Comparison of ENCODE assay signal across 20 cellular contexts in the genomic region with DNA sequence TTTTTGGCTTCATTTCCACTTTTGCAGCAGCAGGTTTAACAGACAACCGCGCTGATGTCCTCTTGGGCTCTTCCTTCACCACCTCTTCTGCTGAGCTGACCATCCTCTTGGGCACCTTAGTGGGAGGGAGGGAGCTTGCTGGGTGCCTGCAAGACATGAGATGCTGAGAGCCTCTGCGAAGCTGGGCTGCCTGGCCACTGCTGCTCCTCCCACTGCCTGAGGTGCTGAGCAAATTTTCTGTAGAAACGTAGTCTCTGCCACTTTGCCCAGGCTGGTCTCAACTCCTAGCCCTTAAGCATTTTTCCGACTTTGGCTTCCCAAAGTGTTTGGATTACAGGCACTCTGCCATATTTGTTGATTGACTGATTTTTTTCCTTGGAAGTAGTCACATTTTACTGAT.
DNase-seq lines count a peak whose midpoint lies in the region; ATAC-seq, FAIRE-seq and TF ChIP-seq lines count a peak whose summit lies in the region.
"Had no signal": no experiment of that assay in that cellular context is flagged by ENCODE, and none has a peak within 500 bp of the region (broad histone marks: within the 10 kb centered on the region; RNA-seq: fewer than 3 reads in every experiment).

No MANE protein-coding gene starts in this region.

- H3K18ac ChIP-seq in H1 (ENCODE audit: extremely low read depth, low read length) = no peak overlapping the region

- no peak overlapping the region for H3K4me3 ChIP-seq in OCI-LY1 (ENCODE audit: low read depth, low read length, poor library complexity, severe bottlenecking)
- no peak overlapping the region for H3K4me3 ChIP-seq in H1 (ENCODE audit: extremely low read depth in 1 of 4, insufficient read depth in 2 of 4, low read depth in 3 of 4, low read length in 4 of 4)
- H3K4me3 ChIP-seq in kidney (ENCODE audit: low read length in 2 of 2) = no peak overlapping the region
- no peak overlapping the region for H3K4me3 ChIP-seq in lower leg skin (ENCODE audit: low read depth, poor library complexity, severe bottlenecking)
- H3K4me3 ChIP-seq: BLaER1, GM12878, GM23338 had no signal

- H4K5ac ChIP-seq in H1 (ENCODE audit: insufficient read length, low read depth, low read length) = no peak overlapping the region

- H3K9ac ChIP-seq in OCI-LY1 (ENCODE audit: low read length) (no peak overlapping the region), H1 (replicated peaks in 1 of 4; ENCODE audit: extremely low read depth in 1 of 4, low read depth in 3 of 4, low read length in 3 of 4) (no peak overlapping the region), kidney (ENCODE audit: low read length in 2 of 2) (no peak overlapping the region)
- H3K9ac ChIP-seq: BLaER1 had no signal

- intact Hi-C loops in kidney (cut with DNase I) (no loop called here), lower leg skin (cut with DNase I; ENCODE audit: low total_unique reads) (no loop called here)

- H2AFZ ChIP-seq in OCI-LY1 (ENCODE audit: low read length) (no peak overlapping the region), H1 (ENCODE audit: low read length) (0 out of 2 replicates have a peak overlapping the region, but pooled peaks have one; percentile 8)
- H2AFZ ChIP-seq: GM23338 had no signal

- no peak for TF ChIP-seq POLR2A in H1 (IDR thresholded peaks at IDR 0.05; ENCODE audit: control extremely low read depth in 1 of 2, low read depth in 2 of 2, low read length in 2 of 2)
- TF ChIP-seq POLR2A in lower leg skin (IDR thresholded peaks at IDR 0.05) = no peak

- peaks cover 0 to 9% of the 10 kb centered on the region in 2 donors for H3K9me3 Mint-ChIP-seq in stimulated activated naive B cell treated with anti-CD40 and anti-IgM and Interleukin-4, amounts not matched to agents 10 μg/mL and 1 μg/mL and 100 μg/mL, for 72 hours

- no peaks in the 10 kb centered on the region for H3K4me1 Mint-ChIP-seq in stimulated activated naive B cell treated with anti-CD40 and anti-IgM and Interleukin-4, amounts not matched to agents 10 μg/mL and 1 μg/mL and 100 μg/mL, for 72 hours
- H3K4me1 Mint-ChIP-seq: CD8-positive, alpha-beta memory T cell; GM23338 had no signal

- H3K36me3 Mint-ChIP-seq in stimulated activated naive B cell treated with anti-CD40 and anti-IgM and Interleukin-4, amounts not matched to agents 10 μg/mL and 1 μg/mL and 100 μg/mL, for 72 hours = no peaks in the 10 kb centered on the region
- H3K36me3 Mint-ChIP-seq: CD8-positive, alpha-beta memory T cell had no signal

- H3K36me3 ChIP-seq in OCI-LY1 (ENCODE audit: insufficient read depth, low read length) (no peaks in the 10 kb centered on the region), H1 (ENCODE audit: control insufficient read depth in 2 of 4, insufficient read depth in 4 of 4, low read length in 3 of 4) (no peaks in the 10 kb centered on the region), kidney (ENCODE audit: control insufficient read depth in 1 of 2, insufficient read depth in 2 of 2, low read length in 2 of 2) (no peaks in the 10 kb centered on the region)
- H3K36me3 ChIP-seq: BLaER1 had no signal

- no peak for TF ChIP-seq CTCF in OCI-LY1 (IDR thresholded peaks at IDR 0.05; ENCODE audit: low read length)
- no peak for TF ChIP-seq CTCF in H1 (IDR thresholded peaks at IDR 0.05; ENCODE audit: control extremely low read depth in 1 of 3, insufficient read depth in 1 of 3, low read depth in 1 of 3, low read length in 3 of 3)
- TF ChIP-seq CTCF in kidney (IDR thresholded peaks at IDR 0.05; ENCODE audit: borderline replicate concordance, extremely low read depth, insufficient read depth) = no peak
- no peak for TF ChIP-seq CTCF in lower leg skin (IDR thresholded peaks at IDR 0.05)

- H4K8ac ChIP-seq in H1 (ENCODE audit: extremely low read depth, insufficient read depth, low read length) = no peak overlapping the region

- peak; percentile 25 for DNase-seq in D341Med (ENCODE audit: low spot score)
- no peak for DNase-seq in H1 (ENCODE audit: low read depth in 1 of 2, low spot score in 2 of 2)
- DNase-seq in kidney = peak; percentile 29
- no peak for DNase-seq in lower leg skin (ENCODE audit: low spot score in 2 of 2)
- no peak for DNase-seq in stimulated activated naive B cell treated with anti-CD40 and anti-IgM and Interleukin-4, amounts not matched to agents 10 μg/mL and 1 μg/mL and 100 μg/mL, for 72 hours
- DNase-seq in NCI-H1694 (lab: John Stamatoyannopoulos, UW) = no peak
- DNase-seq: 8988T; AML-193; Caco-2; CD8-positive, alpha-beta memory T cell; HCEC 1CT; HFFc6 had no signal

- CTCF ChIA-PET in H1 (lab: Charles Lee; ENCODE audit: partially characterized antibody) = interaction anchor here (1.2 kb wide), 1 partner anchor 32 kb away, joined by 3 read pairs; no protein-coding TSS in a partner anchor

- H3K4me2 ChIP-seq in OCI-LY1 (ENCODE audit: low read length) (peak overlapping the region; percentile 31; the same call in 1 of the 2 replicates), H1 (ENCODE audit: insufficient read depth in 1 of 2, low read depth in 2 of 2, low read length in 2 of 2) (no peak overlapping the region)
- H3K4me2 ChIP-seq: BLaER1, GM23338 had no signal

- no peaks in the 10 kb centered on the region for H4K20me1 ChIP-seq in OCI-LY1 (ENCODE audit: insufficient read depth, low read length)
- H4K20me1 ChIP-seq in H1 (replicated peaks in 1 of 2; ENCODE audit: control insufficient read depth in 1 of 2, insufficient read depth in 2 of 2, low read length in 2 of 2) = no peaks in the 10 kb centered on the region
- H4K20me1 ChIP-seq: BLaER1 had no signal

- no peak overlapping the region for H3K14ac ChIP-seq in H1 (ENCODE audit: insufficient read length)

- H3K4me1 ChIP-seq in OCI-LY1 (ENCODE audit: insufficient read depth, low read length, severe bottlenecking) (peaks cover 3% of the 10 kb centered on the region), H1 (replicated peaks in 1 of 4; ENCODE audit: control insufficient read depth in 3 of 4, insufficient read depth in 4 of 4, low read length in 3 of 4) (no peaks in the 10 kb centered on the region), kidney (ENCODE audit: control insufficient read depth in 1 of 2, insufficient read depth in 1 of 2, low read depth in 1 of 2, low read length in 2 of 2) (no peaks in the 10 kb centered on the region)
- H3K4me1 ChIP-seq: BLaER1, Caco-2 had no signal

- POLR2A ChIA-PET in H1 (lab: Charles Lee; ENCODE audit: partially characterized antibody) = no interaction called here

- H3K23ac ChIP-seq in H1 (ENCODE audit: insufficient read length) = no peak overlapping the region

- H3K79me1 ChIP-seq in H1 (ENCODE audit: low read depth, low read length) = no peaks in the 10 kb centered on the region

- no peaks in the 10 kb centered on the region for H3K9me2 ChIP-seq in OCI-LY1 (ENCODE audit: low read depth, low read length)

- no peaks in the 10 kb centered on the region for H3K9me3 ChIP-seq in OCI-LY1 (ENCODE audit: low read length)
- H3K9me3 ChIP-seq in H1 (ENCODE audit: insufficient read depth in 2 of 2, low read depth in 1 of 2, low read length in 1 of 2) = no peaks in the 10 kb centered on the region
- H3K9me3 ChIP-seq in kidney (ENCODE audit: control insufficient read depth in 1 of 2, low read length in 2 of 2) = no peaks in the 10 kb centered on the region
- H3K9me3 ChIP-seq: BLaER1, Caco-2 had no signal

- TF ChIP-seq RAD21 in H1 (IDR thresholded peaks at IDR 0.05 in 1 of 2, conservative IDR thresholded peaks at IDR 0.05 in 1 of 2; ENCODE audit: low read depth in 2 of 2, low read length in 2 of 2) = no peak

- H3K27ac ChIP-seq in OCI-LY1 (ENCODE audit: low read depth, low read length, poor library complexity, severe bottlenecking) = no peak overlapping the region
- H3K27ac ChIP-seq in H1 (ENCODE audit: low read depth, low read length) = no peak overlapping the region
- H3K27ac ChIP-seq in kidney (ENCODE audit: low read depth in 2 of 2, low read length in 2 of 2) = no peak overlapping the region
- H3K27ac ChIP-seq: BLaER1 had no signal

- H2BK15ac ChIP-seq in H1 (ENCODE audit: low read length) = no peak overlapping the region

- H2BK12ac ChIP-seq in H1 (ENCODE audit: low read depth, low read length) = no peak overlapping the region

- no peak for ATAC-seq in HG02973 (IDR thresholded peaks at IDR 0.05; ENCODE audit: unreplicated experiment)
- no peak for ATAC-seq in stimulated activated naive B cell treated with anti-CD40 and anti-IgM and Interleukin-4, amounts not matched to agents 10 μg/mL and 1 μg/mL and 100 μg/mL, for 72 hours (replicated peaks)
- ATAC-seq: GM12878, GM23338, HepG2 had no signal

- H3K27me3 Mint-ChIP-seq in stimulated activated naive B cell treated with anti-CD40 and anti-IgM and Interleukin-4, amounts not matched to agents 10 μg/mL and 1 μg/mL and 100 μg/mL, for 72 hours = no peaks in the 10 kb centered on the region
- H3K27me3 Mint-ChIP-seq: CD8-positive, alpha-beta memory T cell had no signal

- no peak overlapping the region for H2BK20ac ChIP-seq in H1 (ENCODE audit: low read length)

- H4K91ac ChIP-seq in H1 (replicated peaks; ENCODE audit: insufficient read length, low read length) = no peak overlapping the region

- no peaks in the 10 kb centered on the region for H3F3A ChIP-seq in OCI-LY1 (ENCODE audit: insufficient read depth, low read length)

- H2AK5ac ChIP-seq in H1 (ENCODE audit: low read depth, low read length) = no peak overlapping the region

- no peaks in the 10 kb centered on the region for H3K27me3 ChIP-seq in OCI-LY1 (ENCODE audit: insufficient read depth, low read length)
- no peaks in the 10 kb centered on the region for H3K27me3 ChIP-seq in H1 (replicated peaks in 1 of 4; ENCODE audit: control insufficient read depth in 3 of 4, extremely low read depth in 1 of 4, insufficient read depth in 3 of 4, low read length in 3 of 4)
- H3K27me3 ChIP-seq: BLaER1 had no signal

- FAIRE-seq in H1 (lab: Jason Lieb, UNC) (no peak), kidney (lab: Jason Lieb, UNC) (no peak)
- FAIRE-seq: GM12878, GM18507, HepG2, HTR-8/SVneo had no signal

- no peak overlapping the region for H2BK5ac ChIP-seq in H1 (ENCODE audit: low read depth, low read length)

- no peak for TF ChIP-seq EP300 in H1 (IDR thresholded peaks at IDR 0.05; ENCODE audit: borderline replicate concordance in 1 of 2, low read depth in 2 of 2, low read length in 2 of 2)

- WGBS in H1 (ENCODE audit: extremely low coverage in 1 of 2, insufficient coverage in 1 of 2, insufficient read length in 1 of 2, insufficient replicate concordance in 2 of 2, low coverage in 1 of 2, low lambda C conversion rate in 2 of 2, missing lambda C conversion rate in 1 of 2), 2 experiments = 91% methylated on average over 5 of the region's 5 CpGs; no CpG with 5 or more reads in 1 of the 2 experiments
- 56 to 59% methylated on average over 5 of the region's 5 CpGs for WGBS in lower leg skin, 2 donors

- H3K4ac ChIP-seq in H1 (replicated peaks; ENCODE audit: insufficient read length, low read depth, low read length) = no peak overlapping the region

- no peak overlapping the region for H3K56ac ChIP-seq in H1 (replicated peaks; ENCODE audit: insufficient read length, low read depth, low read length)

- H3K79me2 ChIP-seq in OCI-LY1 (ENCODE audit: insufficient read depth, low read length) = no peaks in the 10 kb centered on the region
- H3K79me2 ChIP-seq in H1 (ENCODE audit: control insufficient read depth in 1 of 2, insufficient read depth in 2 of 2, low read length in 2 of 2) = no peaks in the 10 kb centered on the region

- no peak overlapping the region for H3K27ac Mint-ChIP-seq in stimulated activated naive B cell treated with anti-CD40 and anti-IgM and Interleukin-4, amounts not matched to agents 10 μg/mL and 1 μg/mL and 100 μg/mL, for 72 hours
- H3K27ac Mint-ChIP-seq: CD8-positive, alpha-beta memory T cell; GM23338; HFFc6 had no signal

- no peak overlapping the region for H3K4me3 Mint-ChIP-seq in stimulated activated naive B cell treated with anti-CD40 and anti-IgM and Interleukin-4, amounts not matched to agents 10 μg/mL and 1 μg/mL and 100 μg/mL, for 72 hours
- H3K4me3 Mint-ChIP-seq: CD8-positive, alpha-beta memory T cell; GM23338; HFFc6 had no signal

- no peaks in the 10 kb centered on the region for H3K23me2 ChIP-seq in H1 (ENCODE audit: low read depth, low read length)

- no peak overlapping the region for H2BK120ac ChIP-seq in H1 (replicated peaks; ENCODE audit: low read depth, low read length)

Comparison
In these comparisons a context has a peak if more than half of its experiments do, and no peak if none do; other contexts are left out.
1. DNase-seq: peak in D341Med (single experiment) and kidney (single experiment); none in H1 (0 of 2), lower leg skin (0 of 2), stimulated activated naive B cell treated with anti-CD40 and anti-IgM and Interleukin-4, amounts not matched to agents 10 μg/mL and 1 μg/mL and 100 μg/mL, for 72 hours (single experiment) and NCI-H1694 (single experiment).